ENCODE assay signal across 7 cellular contexts in the genomic region with DNA sequence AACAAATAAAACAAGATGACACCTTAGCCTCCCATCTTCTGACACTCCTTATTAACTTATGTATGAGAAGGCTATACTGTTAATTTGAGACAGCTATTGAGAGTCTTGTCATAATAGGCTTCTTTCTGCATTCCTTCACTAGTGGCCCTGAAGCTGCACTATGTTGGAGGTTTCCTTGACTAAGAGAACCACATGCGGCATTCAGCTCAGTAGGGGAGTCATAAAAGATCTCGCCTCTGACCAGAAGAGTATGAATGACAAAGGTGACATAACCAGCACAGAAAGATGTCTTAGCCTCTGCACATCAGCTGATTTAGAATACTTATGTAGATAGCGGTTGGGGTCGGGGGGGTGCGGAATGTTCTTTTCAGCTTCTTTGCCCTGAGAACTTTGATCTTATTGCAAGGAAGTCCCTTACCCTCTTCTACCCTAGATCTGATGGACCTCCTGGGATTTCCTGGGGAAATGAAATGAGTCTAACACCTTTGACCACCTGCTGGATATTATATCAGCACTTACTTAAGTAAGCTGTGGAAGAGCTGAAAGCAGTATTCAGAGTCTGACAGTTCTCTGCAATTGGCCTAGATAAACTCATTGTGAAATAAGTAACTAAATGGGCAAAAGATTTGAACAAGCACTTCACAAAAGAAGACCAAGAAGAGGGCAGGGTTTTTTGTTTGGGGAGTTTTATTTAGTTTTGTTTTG. TPM values are rescaled to one million over a fixed set of nuclear protein-coding genes. Genes with fewer than 3 reads are reported as not detected.
"Had no signal": no experiment of that assay in that cellular context is flagged by ENCODE, and none has a peak within 500 bp of the region (broad histone marks: within the 10 kb centered on the region; RNA-seq: fewer than 3 reads in every experiment).

No MANE protein-coding gene starts in this region.

- H3K27me3 Mint-ChIP-seq: IgD-negative memory B cell had no signal

- DNase-seq: IMR-90, KBM-7 had no signal

- H3K4me1 Mint-ChIP-seq: IgD-negative memory B cell had no signal

- H3K9me3 Mint-ChIP-seq: IgD-negative memory B cell had no signal

- H3K4me3 Mint-ChIP-seq: IgD-negative memory B cell had no signal

- H3K27ac ChIP-seq: HL-60 had no signal

- ATAC-seq: HepG2, K562 had no signal

- H3K4me3 ChIP-seq: K562 had no signal

RNA-seq across cellular contexts. Expression of a gene that starts 57.8 kb away (rescaled TPM):
- total RNA-seq: HT-29 had no signal
- polyA plus RNA-seq: IgD-negative memory B cell had no signal
